ENCODE assay signal across 16 cellular contexts in genomic region chr18:65146615-65147014, GRCh38.
DNase-seq lines count a peak whose midpoint lies in the region; ATAC-seq and TF ChIP-seq lines count a peak whose summit lies in the region.
"Had no signal": no experiment of that assay in that cellular context is flagged by ENCODE, and none has a peak within 500 bp of the region (broad histone marks: within the 10 kb centered on the region; RNA-seq: fewer than 3 reads in every experiment).

No MANE protein-coding gene starts in this region.

- no peaks in the 10 kb centered on the region for H3K36me3 ChIP-seq in MM.1S (replicated peaks; ENCODE audit: insufficient read depth, low read length)

- H3F3A ChIP-seq in MM.1S (ENCODE audit: insufficient read depth, low read length), result no peaks in the 10 kb centered on the region

- H2AFZ ChIP-seq in MM.1S (ENCODE audit: low read length), result no peak overlapping the region

- no peak overlapping the region for H3K27ac Mint-ChIP-seq in T-cell
- H3K27ac Mint-ChIP-seq: B cell; CD4-positive, alpha-beta T cell; H9; IgD-negative memory B cell had no signal

- no peaks in the 10 kb centered on the region for H3K36me3 Mint-ChIP-seq in T-cell
- H3K36me3 Mint-ChIP-seq: IgD-negative memory B cell had no signal

- no peaks in the 10 kb centered on the region for H3K4me1 ChIP-seq in MM.1S (ENCODE audit: low read length)

- H3K9ac ChIP-seq in MM.1S (ENCODE audit: low read length), result no peak overlapping the region

- no peaks in the 10 kb centered on the region for H4K20me1 ChIP-seq in MM.1S (ENCODE audit: insufficient read depth, low read length)

- no peaks in the 10 kb centered on the region for H3K4me1 Mint-ChIP-seq in T-cell
- H3K4me1 Mint-ChIP-seq: B cell, H9 had no signal

- H3K4me3 Mint-ChIP-seq in T-cell, result no peak overlapping the region
- H3K4me3 Mint-ChIP-seq: B cell; CD4-positive, alpha-beta T cell; H9; IgD-negative memory B cell had no signal

- no peaks in the 10 kb centered on the region for H3K9me2 ChIP-seq in MM.1S (replicated peaks; ENCODE audit: insufficient read depth, low read length)

- TF ChIP-seq CTCF in MM.1S (IDR thresholded peaks at IDR 0.05; ENCODE audit: low read length), result no peak

- no peaks in the 10 kb centered on the region for H3K27me3 ChIP-seq in MM.1S (replicated peaks; ENCODE audit: insufficient read depth, low read length)

- peaks cover 0 to 17% (median 13%) of the 10 kb centered on the region in 3 donors for H3K9me3 Mint-ChIP-seq in T-cell

- no peaks in the 10 kb centered on the region for H3K79me2 ChIP-seq in MM.1S (ENCODE audit: low read length)

- H3K9me3 ChIP-seq in MM.1S (replicated peaks; ENCODE audit: insufficient read depth, low read length), result no peaks in the 10 kb centered on the region

- no peak overlapping the region for H3K4me3 ChIP-seq in MM.1S (ENCODE audit: low read length)
- H3K4me3 ChIP-seq: GM12878 had no signal

- no peak overlapping the region for H3K4me2 ChIP-seq in MM.1S (ENCODE audit: low read depth, low read length)

- POLR2A ChIA-PET in T-cell (lab: Charles Lee), result no interaction called here

- H3K27me3 Mint-ChIP-seq in T-cell, result no peaks in the 10 kb centered on the region
- H3K27me3 Mint-ChIP-seq: B cell; CD4-positive, alpha-beta T cell; IgD-negative memory B cell had no signal

- ATAC-seq in T-cell (replicated peaks in 1 of 4), result no peak
- ATAC-seq: GM12878 had no signal

- CTCF ChIA-PET in T-cell (lab: Charles Lee), result no interaction called here

- H3K27ac ChIP-seq in MM.1S (ENCODE audit: low read length), result no peak overlapping the region

- DNase-seq in NCI-H2171 treated with DMSO at 0.1 percent for 48 hours (lab: John Stamatoyannopoulos, UW) (peak; percentile 38), NCI-H2171 (lab: John Stamatoyannopoulos, UW) (no peak), NCI-H1105 treated with DMSO at 0.1 percent for 48 hours (lab: John Stamatoyannopoulos, UW) (peak; percentile 44), NCI-H69 (lab: John Stamatoyannopoulos, UW) (peak; percentile 61), T-cell (no peak), SHP77 treated with DMSO at 0.1 percent for 48 hours (lab: John Stamatoyannopoulos, UW) (no peak), MM.1S (no peak)
- DNase-seq: ACHN; C1 segment of cervical spinal cord; CD4-positive, alpha-beta T cell; DMS79; GOT3; H9 had no signal

Comparison
In these comparisons a context has a peak if more than half of its experiments do, and no peak if none do; other contexts are left out.
1. DNase-seq: peak in NCI-H2171 treated with DMSO at 0.1 percent for 48 hours (single experiment), NCI-H1105 treated with DMSO at 0.1 percent for 48 hours (single experiment) and NCI-H69 (single experiment); none in NCI-H2171 (single experiment), T-cell (0 of 34), SHP77 treated with DMSO at 0.1 percent for 48 hours (single experiment) and MM.1S (single experiment).